ENCODE assay signal across 24 cellular contexts in the genomic region with DNA sequence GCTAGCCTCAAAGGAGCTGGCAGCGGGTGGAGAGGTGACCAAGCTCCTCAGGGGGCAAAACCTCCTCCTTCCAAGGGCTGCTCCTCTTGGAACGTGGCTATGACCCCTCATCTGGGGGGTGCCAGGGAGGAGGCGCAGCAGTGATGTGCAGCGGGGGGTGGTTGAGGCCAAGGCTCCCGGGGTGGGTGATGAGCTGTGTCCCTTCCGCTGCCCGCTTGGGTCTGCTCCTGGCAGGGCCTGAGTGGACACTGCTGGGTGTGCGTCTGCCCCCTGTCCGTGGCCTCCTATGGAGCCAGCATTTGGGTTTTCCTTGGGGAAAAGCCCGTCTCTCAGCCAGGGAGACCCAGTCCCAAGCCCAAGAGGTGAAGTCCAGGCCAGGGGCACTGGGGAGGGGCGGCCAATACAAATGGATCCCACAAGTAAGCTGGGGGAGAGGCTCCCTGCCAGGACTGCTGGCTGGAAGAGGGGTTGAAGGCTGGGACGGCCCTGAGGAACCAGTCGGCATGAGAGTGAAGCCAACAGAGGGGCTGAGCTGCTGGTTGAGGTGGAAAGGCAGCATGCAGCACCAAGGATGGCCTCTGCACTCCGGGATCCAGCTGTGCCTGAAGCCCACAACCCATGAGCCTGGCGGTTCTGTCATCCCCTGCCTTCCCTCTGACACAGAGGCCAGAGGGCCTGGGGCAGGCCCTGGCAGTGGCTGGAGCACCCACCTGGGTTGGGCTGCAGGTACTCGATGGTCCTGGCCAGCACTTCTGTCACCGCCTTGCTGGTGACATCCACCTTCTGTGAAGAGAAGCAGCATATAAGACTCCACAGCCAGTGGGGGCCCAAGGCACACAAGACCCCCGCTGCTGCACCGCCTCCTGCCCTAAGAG. TPM values are rescaled to one million over a fixed set of nuclear protein-coding genes. Genes with fewer than 3 reads are reported as not detected.
A peak's percentile ranks its signal among the peaks of the same experiment; 100 is the strongest.
DNase-seq lines count a peak whose midpoint lies in the region; ATAC-seq and TF ChIP-seq lines count a peak whose summit lies in the region.
"Had no signal": no experiment of that assay in that cellular context is flagged by ENCODE, and none has a peak within 500 bp of the region (broad histone marks: within the 10 kb centered on the region; RNA-seq: fewer than 3 reads in every experiment).

No MANE protein-coding gene starts in this region.

- ATAC-seq in natural killer cell: no peak
- ATAC-seq in natural killer cell treated with Interleukin-12 subunit alpha and Interleukin-12 subunit beta and Interleukin-15 and Interleukin-18, amount 100 ng/mL, for 72 hours: no peak
- ATAC-seq in T-cell (replicated peaks in 1 of 4): no peak
- ATAC-seq: activated T-helper 17 cell treated with anti-CD3 and anti-CD28 coated beads, Interleukin-2, amount 50 U/mL, for 72 hours; heart right ventricle; sciatic nerve; stimulated activated naive CD8-positive, alpha-beta T cell treated with anti-CD3 and anti-CD28 coated beads, Interleukin-15, amount 100 ng/mL, for 72 hours; T-helper 17 cell had no signal

- H3K4me1 Mint-ChIP-seq in natural killer cell (peaks cover 24 to 41% of the 10 kb centered on the region in 2 donors), T-cell (peaks cover 29 to 33% (median 30%) of the 10 kb centered on the region in 3 donors), mesothelial cell of epicardium (peaks cover 26% of the 10 kb centered on the region), type B pancreatic cell (ENCODE audit: unreplicated experiment) (peaks cover 14% of the 10 kb centered on the region)
- peaks cover 22 to 26% of the 10 kb centered on the region in 2 donors for H3K4me1 Mint-ChIP-seq in natural killer cell treated with Interleukin-12 subunit alpha and Interleukin-12 subunit beta and Interleukin-15 and Interleukin-18, amount 100 ng/mL, for 72 hours (ENCODE audit: low read depth in 2 of 2)

- H3K36me3 Mint-ChIP-seq in natural killer cell: no peaks in the 10 kb centered on the region
- no peaks in the 10 kb centered on the region for H3K36me3 Mint-ChIP-seq in natural killer cell treated with Interleukin-12 subunit alpha and Interleukin-12 subunit beta and Interleukin-15 and Interleukin-18, amount 100 ng/mL, for 72 hours
- H3K36me3 Mint-ChIP-seq in T-cell: peaks cover 8% of the 10 kb centered on the region
- peaks cover 6% of the 10 kb centered on the region for H3K36me3 Mint-ChIP-seq in mesothelial cell of epicardium
- H3K36me3 Mint-ChIP-seq in type B pancreatic cell: no peaks in the 10 kb centered on the region

- H3K27me3 Mint-ChIP-seq in natural killer cell (ENCODE audit: low read depth in 2 of 2) (no peaks in the 10 kb centered on the region), T-cell (no peaks in the 10 kb centered on the region), mesothelial cell of epicardium (ENCODE audit: low read depth) (no peaks in the 10 kb centered on the region), type B pancreatic cell (no peaks in the 10 kb centered on the region)
- no peaks in the 10 kb centered on the region for H3K27me3 Mint-ChIP-seq in natural killer cell treated with Interleukin-12 subunit alpha and Interleukin-12 subunit beta and Interleukin-15 and Interleukin-18, amount 100 ng/mL, for 72 hours
- H3K27me3 Mint-ChIP-seq: activated CD4-positive, alpha-beta T cell treated with anti-CD3 and anti-CD28 coated beads, Interleukin-2, amount 10 ng/mL, durations not matched to agents 24 days and 14 days; activated T-helper 17 cell treated with anti-CD3 and anti-CD28 coated beads, Interleukin-2, amount 50 U/mL, for 72 hours; brain; CD4-positive, alpha-beta T cell; stimulated activated naive CD8-positive, alpha-beta T cell treated with anti-CD3 and anti-CD28 coated beads, Interleukin-15, amount 100 ng/mL, for 72 hours; T-helper 17 cell had no signal

- CTCF ChIA-PET in T-cell (lab: Charles Lee): interaction anchor here in 1 of 2 donors (0.6 kb wide), 1 partner anchor 60 kb away, joined by 3 read pairs; no protein-coding TSS in a partner anchor

- POLR2A ChIA-PET in T-cell (lab: Charles Lee): interaction anchor here in 1 of 2 donors (0.7 kb wide), 1 partner anchor 12 kb away, joined by 9 read pairs; no protein-coding TSS in a partner anchor

- H3K4me3 Mint-ChIP-seq in natural killer cell: no peak overlapping the region
- no peak overlapping the region for H3K4me3 Mint-ChIP-seq in natural killer cell treated with Interleukin-12 subunit alpha and Interleukin-12 subunit beta and Interleukin-15 and Interleukin-18, amount 100 ng/mL, for 72 hours
- H3K4me3 Mint-ChIP-seq in T-cell: no peak overlapping the region
- H3K4me3 Mint-ChIP-seq in mesothelial cell of epicardium: no peak overlapping the region
- no peak overlapping the region for H3K4me3 Mint-ChIP-seq in type B pancreatic cell
- H3K4me3 Mint-ChIP-seq: activated CD4-positive, alpha-beta T cell treated with anti-CD3 and anti-CD28 coated beads, Interleukin-2, amount 10 ng/mL, durations not matched to agents 24 days and 14 days; activated T-helper 17 cell treated with anti-CD3 and anti-CD28 coated beads, Interleukin-2, amount 50 U/mL, for 72 hours; brain; CD4-positive, alpha-beta T cell; HFFc6; stimulated activated naive CD8-positive, alpha-beta T cell treated with anti-CD3 and anti-CD28 coated beads, Interleukin-15, amount 100 ng/mL, for 72 hours; T-helper 17 cell had no signal

- H3K9me3 Mint-ChIP-seq in natural killer cell (no peaks in the 10 kb centered on the region), T-cell (no peaks in the 10 kb centered on the region), mesothelial cell of epicardium (no peaks in the 10 kb centered on the region), type B pancreatic cell (no peaks in the 10 kb centered on the region)
- H3K9me3 Mint-ChIP-seq in natural killer cell treated with Interleukin-12 subunit alpha and Interleukin-12 subunit beta and Interleukin-15 and Interleukin-18, amount 100 ng/mL, for 72 hours: no peaks in the 10 kb centered on the region
- H3K9me3 Mint-ChIP-seq: activated CD4-positive, alpha-beta T cell treated with anti-CD3 and anti-CD28 coated beads, Interleukin-2, amount 10 ng/mL, durations not matched to agents 24 days and 14 days; activated T-helper 17 cell treated with anti-CD3 and anti-CD28 coated beads, Interleukin-2, amount 50 U/mL, for 72 hours; CD4-positive, alpha-beta T cell; HFFc6; stimulated activated naive CD8-positive, alpha-beta T cell treated with anti-CD3 and anti-CD28 coated beads, Interleukin-15, amount 100 ng/mL, for 72 hours had no signal

- peak overlapping the region; percentile 51 to 93 for H3K27ac Mint-ChIP-seq in natural killer cell
- peak overlapping the region in 1 of 2 donors; percentile 93 for H3K27ac Mint-ChIP-seq in natural killer cell treated with Interleukin-12 subunit alpha and Interleukin-12 subunit beta and Interleukin-15 and Interleukin-18, amount 100 ng/mL, for 72 hours
- peak overlapping the region; percentile 6 to 39 for H3K27ac Mint-ChIP-seq in T-cell
- peak overlapping the region; percentile 25 for H3K27ac Mint-ChIP-seq in mesothelial cell of epicardium
- H3K27ac Mint-ChIP-seq in type B pancreatic cell: no peak overlapping the region
- H3K27ac Mint-ChIP-seq: activated CD4-positive, alpha-beta T cell treated with anti-CD3 and anti-CD28 coated beads, Interleukin-2, amount 10 ng/mL, durations not matched to agents 24 days and 14 days; activated T-helper 17 cell treated with anti-CD3 and anti-CD28 coated beads, Interleukin-2, amount 50 U/mL, for 72 hours; CD4-positive, alpha-beta T cell; HFFc6; T-helper 17 cell had no signal

- in situ Hi-C loops in KBM-7 (cut with MboI; ENCODE audit: low pct_unique_long_range_greater_than_20kb, low sequenced_read_pairs): no loop called here

- TF ChIP-seq CTCF in natural killer cell (IDR thresholded peaks at IDR 0.05) (no peak), mesothelial cell of epicardium (IDR thresholded peaks at IDR 0.05; ENCODE audit: unreplicated experiment) (no peak), type B pancreatic cell (conservative IDR thresholded peaks at IDR 0.05) (no peak)

- intact Hi-C loops in natural killer cell (cut with micrococcal nuclease): no loop called here

- DNase-seq in natural killer cell: no peak
- DNase-seq in natural killer cell treated with Interleukin-12 subunit alpha and Interleukin-12 subunit beta and Interleukin-15 and Interleukin-18, amount 100 ng/mL, for 72 hours (ENCODE audit: low spot score): no peak
- DNase-seq in T-cell: no peak
- no peak for DNase-seq in mesothelial cell of epicardium (ENCODE audit: low spot score in 2 of 2, unreplicated experiment in 2 of 2)
- no peak for DNase-seq in NCI-H510A (lab: John Stamatoyannopoulos, UW)
- no peak for DNase-seq in type B pancreatic cell (ENCODE audit: extremely low spot score, unreplicated experiment)
- DNase-seq in A172 (ENCODE audit: low spot score): no peak
- DNase-seq in KBM-7: no peak
- DNase-seq: activated CD4-positive, alpha-beta T cell treated with anti-CD3 and anti-CD28 coated beads, Interleukin-2, amount 10 ng/mL, durations not matched to agents 24 days and 14 days; CD4-positive, alpha-beta T cell; effector CD8-positive, alpha-beta T cell; EL; erythroblast; heart right ventricle; HFFc6; mesendoderm; MG63; PC-9; stimulated activated naive CD8-positive, alpha-beta T cell treated with anti-CD3 and anti-CD28 coated beads, Interleukin-15, amount 100 ng/mL, for 72 hours; T-helper 17 cell; thyroid gland had no signal

RNA-seq across cellular contexts. Expression of a gene that starts 22.7 kb away (rescaled TPM):
- 10 to 100 TPM; 30.4 to 38.4 (median 31.1) TPM for total RNA-seq in natural killer cell
- total RNA-seq in natural killer cell treated with Interleukin-12 subunit alpha and Interleukin-12 subunit beta and Interleukin-15 and Interleukin-18, amount 100 ng/mL, for 72 hours: 10 to 100 TPM; 28.3 to 73.5 TPM
- 10 to 100 TPM; 10.7 to 27.3 (median 22.6) TPM for total RNA-seq in T-cell
- 34.6 to 42.4 TPM (median 42.2 TPM) in 3 replicates for total RNA-seq in mesothelial cell of epicardium
- 43.5 and 43.6 TPM in 2 replicates for total RNA-seq in type B pancreatic cell (ENCODE audit: low replicate concordance)
- 6.4 and 6.6 TPM in 2 replicates for total RNA-seq in A172 (2014; rRNA removed; shearing (Covaris generic))

RNA-seq across cellular contexts. Expression of a gene that starts 27.4 kb away (rescaled TPM):
- total RNA-seq in natural killer cell (1 to 10 TPM; 1.4 to 3.3 (median 2.0) TPM), T-cell (1 to 10 TPM; 2.3 to 3.7 (median 2.9) TPM), mesothelial cell of epicardium (74.0 to 79.4 TPM (median 75.3 TPM) in 3 replicates), type B pancreatic cell (ENCODE audit: low replicate concordance) (42.5 and 96.9 TPM in 2 replicates)
- 10 to 100 TPM in 1 of 2 donors, 1 to 10 TPM in 1; 7.3 to 12.8 TPM for total RNA-seq in natural killer cell treated with Interleukin-12 subunit alpha and Interleukin-12 subunit beta and Interleukin-15 and Interleukin-18, amount 100 ng/mL, for 72 hours
- 73.5 and 96.1 TPM in 2 replicates for total RNA-seq in A172 (2014; rRNA removed; shearing (Covaris generic))

RNA-seq across cellular contexts. Expression of a gene that starts 34.3 kb away (rescaled TPM):
- total RNA-seq in natural killer cell (10 to 100 TPM; 43.9 to 55.7 (median 49.2) TPM), T-cell (10 to 100 TPM; 38.8 to 51.5 (median 45.7) TPM), mesothelial cell of epicardium (89.9 to 91.7 TPM (median 90.1 TPM) in 3 replicates), type B pancreatic cell (ENCODE audit: low replicate concordance) (74.4 and 87.2 TPM in 2 replicates)
- 10 to 100 TPM; 47.0 to 50.8 TPM for total RNA-seq in natural killer cell treated with Interleukin-12 subunit alpha and Interleukin-12 subunit beta and Interleukin-15 and Interleukin-18, amount 100 ng/mL, for 72 hours
- 94.0 and 137 TPM in 2 replicates for total RNA-seq in A172 (2014; rRNA removed; shearing (Covaris generic))

RNA-seq across cellular contexts. Expression of a gene that starts 36.4 kb away (rescaled TPM):
- total RNA-seq in natural killer cell: 10 to 100 TPM; 34.4 to 40.8 (median 35.2) TPM
- 100 to 1,000 TPM in 1 of 2 donors, 10 to 100 TPM in 1; 54.6 to 125 TPM for total RNA-seq in natural killer cell treated with Interleukin-12 subunit alpha and Interleukin-12 subunit beta and Interleukin-15 and Interleukin-18, amount 100 ng/mL, for 72 hours
- total RNA-seq in T-cell: 10 to 100 TPM; 14.4 to 27.3 (median 16.5) TPM
- total RNA-seq in mesothelial cell of epicardium: 30.9 to 35.1 TPM (median 33.1 TPM) in 3 replicates
- total RNA-seq in type B pancreatic cell (ENCODE audit: low replicate concordance): 25.7 and 46.3 TPM in 2 replicates
- 37.8 and 52.7 TPM in 2 replicates for total RNA-seq in A172 (2014; rRNA removed; shearing (Covaris generic))
